In the genomic region with DNA sequence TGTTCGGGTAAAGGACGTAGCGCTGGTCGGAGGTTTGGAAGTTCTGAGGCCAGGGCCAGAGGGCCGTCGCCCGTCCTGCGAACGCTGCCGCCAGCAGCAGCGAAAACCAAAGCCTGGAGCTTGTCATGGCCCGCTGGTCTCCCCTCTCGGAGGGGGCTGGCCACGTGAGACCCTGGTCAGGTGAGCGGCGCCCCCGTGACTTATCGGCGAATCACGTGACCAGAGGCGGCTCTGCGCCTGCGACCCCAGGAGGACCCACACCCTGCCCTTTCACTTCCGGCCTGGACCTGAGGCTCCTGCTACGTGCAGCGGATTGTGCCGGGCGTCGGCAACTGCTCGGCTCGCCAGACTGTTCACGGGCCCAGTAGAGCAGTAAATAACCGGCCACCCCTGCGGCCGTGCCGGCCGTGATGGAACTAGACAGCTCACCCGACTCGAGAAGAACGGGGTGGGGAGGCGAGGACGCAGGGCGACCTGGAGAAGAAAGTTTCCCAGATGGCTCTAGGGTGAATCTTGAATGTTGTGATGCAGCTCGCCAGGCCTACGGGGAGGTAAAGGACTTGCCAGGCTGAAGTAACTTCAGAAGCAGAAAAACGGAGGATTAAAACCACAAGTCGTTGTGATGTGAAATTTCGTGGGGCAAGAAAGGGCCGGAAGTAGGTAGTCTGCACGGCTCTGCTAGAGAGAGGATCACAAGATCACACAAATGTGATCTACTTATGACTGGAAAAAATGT, we compare ENCODE assay signal across 1 cellular context.
TF ChIP-seq lines count a peak whose summit lies in the region.

A gene (minus strand): TSS at position 169 of the 736 bp plus-strand sequence. CDS start 42 bp downstream, at position 127.

TF ChIP-seq in HepG2, 621 proteins besides CTCF, POLR2A, EP300 and RAD21 (continued from another document):
- TF ChIP-seq, protein P1, sequence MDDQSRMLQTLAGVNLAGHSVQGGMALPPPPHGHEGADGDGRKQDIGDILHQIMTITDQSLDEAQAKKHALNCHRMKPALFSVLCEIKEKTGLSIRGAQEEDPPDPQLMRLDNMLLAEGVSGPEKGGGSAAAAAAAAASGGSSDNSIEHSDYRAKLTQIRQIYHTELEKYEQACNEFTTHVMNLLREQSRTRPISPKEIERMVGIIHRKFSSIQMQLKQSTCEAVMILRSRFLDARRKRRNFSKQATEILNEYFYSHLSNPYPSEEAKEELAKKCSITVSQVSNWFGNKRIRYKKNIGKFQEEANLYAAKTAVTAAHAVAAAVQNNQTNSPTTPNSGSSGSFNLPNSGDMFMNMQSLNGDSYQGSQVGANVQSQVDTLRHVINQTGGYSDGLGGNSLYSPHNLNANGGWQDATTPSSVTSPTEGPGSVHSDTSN (CRISPR knock-in tag; IDR thresholded peaks at IDR 0.05; ENCODE audit: borderline replicate concordance) = peak; percentile 49; the same call in 1 of the 2 replicates
- TF ChIP-seq, protein P2, sequence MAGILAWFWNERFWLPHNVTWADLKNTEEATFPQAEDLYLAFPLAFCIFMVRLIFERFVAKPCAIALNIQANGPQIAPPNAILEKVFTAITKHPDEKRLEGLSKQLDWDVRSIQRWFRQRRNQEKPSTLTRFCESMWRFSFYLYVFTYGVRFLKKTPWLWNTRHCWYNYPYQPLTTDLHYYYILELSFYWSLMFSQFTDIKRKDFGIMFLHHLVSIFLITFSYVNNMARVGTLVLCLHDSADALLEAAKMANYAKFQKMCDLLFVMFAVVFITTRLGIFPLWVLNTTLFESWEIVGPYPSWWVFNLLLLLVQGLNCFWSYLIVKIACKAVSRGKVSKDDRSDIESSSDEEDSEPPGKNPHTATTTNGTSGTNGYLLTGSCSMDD (CRISPR knock-in tag; IDR thresholded peaks at IDR 0.05) = peak; percentile 80; the same call in 1 of the 2 replicates
- TF ChIP-seq NCOA1 (CRISPR knock-in tag; IDR thresholded peaks at IDR 0.05) (0 out of 2 replicates have a peak, but pooled peaks have one; percentile 76), ZC3H13 (CRISPR knock-in tag; IDR thresholded peaks at IDR 0.05) (no peak; the same call in 1 of the 2 replicates), TBP (CRISPR knock-in tag; IDR thresholded peaks at IDR 0.05) (no peak), RNF2 (conservative IDR thresholded peaks at IDR 0.05; ENCODE audit: low read depth) (peak; percentile 93; the same call in 1 of the 2 replicates), GABPA (IDR thresholded peaks at IDR 0.05; ENCODE audit: low read depth, low read length) (peak; percentile 67), GABPA (CRISPR knock-in tag; IDR thresholded peaks at IDR 0.05; ENCODE audit: low read depth) (peak; percentile 91), NCOA2 (CRISPR knock-in tag; IDR thresholded peaks at IDR 0.05) (peak; percentile 70; the same call in 1 of the 2 replicates), ZNF672 (CRISPR knock-in tag; IDR thresholded peaks at IDR 0.05) (no peak), ZSCAN20 (CRISPR knock-in tag; IDR thresholded peaks at IDR 0.05; ENCODE audit: borderline replicate concordance) (no peak), CEBPB (IDR thresholded peaks at IDR 0.05; ENCODE audit: borderline replicate concordance, low read depth, low read length) (no peak), MXD4 (CRISPR knock-in tag; IDR thresholded peaks at IDR 0.05) (peak; percentile 95), ARHGAP35 (CRISPR knock-in tag; IDR thresholded peaks at IDR 0.05; ENCODE audit: borderline replicate concordance) (0 out of 2 replicates have a peak, but pooled peaks have one; percentile 90), SMC3 (IDR thresholded peaks at IDR 0.05; ENCODE audit: low read length) (no peak)
